ENCODE assay signal across 19 cellular contexts in the genomic region with DNA sequence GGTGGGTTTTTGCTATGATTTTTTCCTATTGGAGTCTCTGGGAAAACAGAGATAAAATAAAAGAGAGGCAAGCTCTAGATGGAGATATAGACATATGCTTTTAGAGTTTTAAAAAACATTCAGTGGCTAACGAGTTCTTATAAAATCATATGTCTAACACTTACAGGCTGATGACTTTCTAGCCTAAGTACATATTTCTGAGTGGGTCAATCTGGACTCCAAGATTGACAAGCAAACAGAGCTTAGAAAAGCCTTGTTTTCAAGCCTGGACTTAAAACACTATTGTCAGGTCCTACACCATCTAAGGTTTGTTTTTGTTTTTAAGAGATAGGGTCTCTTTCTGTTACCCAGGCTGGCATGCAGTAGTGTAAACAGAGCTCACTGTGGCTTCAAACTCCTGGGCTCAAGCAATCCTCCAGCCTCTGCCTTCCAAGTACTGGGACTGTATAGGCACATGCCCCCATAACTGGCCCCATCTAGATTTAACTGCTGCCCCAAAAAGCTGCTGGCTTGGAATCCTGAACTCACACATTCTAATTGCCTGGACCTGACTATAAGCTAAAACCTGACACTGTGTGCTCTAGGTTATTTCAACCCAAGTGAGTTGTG.
DNase-seq lines count a peak whose midpoint lies in the region; ATAC-seq and TF ChIP-seq lines count a peak whose summit lies in the region.
"Had no signal": no experiment of that assay in that cellular context is flagged by ENCODE, and none has a peak within 500 bp of the region (broad histone marks: within the 10 kb centered on the region; RNA-seq: fewer than 3 reads in every experiment).

No MANE protein-coding gene starts in this region.

- H4K12ac ChIP-seq in trophoblast cell (ENCODE audit: low read depth, low read length): no peak overlapping the region

- WGBS in trophoblast cell (ENCODE audit: extremely low coverage, insufficient coverage, insufficient read length): no CpG with 5 or more reads among the region's 1 CpG

- intact Hi-C loops in lower lobe of right lung (cut with DNase I): no loop called here

- no peak overlapping the region for H3K4ac ChIP-seq in trophoblast cell (ENCODE audit: low read depth, low read length)

- H3K27ac Mint-ChIP-seq in activated naive CD8-positive, alpha-beta T cell: peak overlapping the region; percentile 37
- no peak overlapping the region for H3K27ac Mint-ChIP-seq in activated naive CD8-positive, alpha-beta T cell treated with anti-CD3 and anti-CD28 coated beads, Interleukin-2, amount 50 U/mL, for 24 hours
- peak overlapping the region in 7 of 8 donors; percentile 46 to 97 (median 55) for H3K27ac Mint-ChIP-seq in CD8-positive, alpha-beta memory T cell
- H3K27ac Mint-ChIP-seq: GM23338 had no signal

- no peak overlapping the region for H2BK5ac ChIP-seq in trophoblast cell (ENCODE audit: low read depth, low read length, poor library complexity)

- H4K8ac ChIP-seq in trophoblast cell (ENCODE audit: low read depth, low read length): no peak overlapping the region

- H3K4me3 Mint-ChIP-seq in activated naive CD8-positive, alpha-beta T cell: no peak overlapping the region
- H3K4me3 Mint-ChIP-seq in activated naive CD8-positive, alpha-beta T cell treated with anti-CD3 and anti-CD28 coated beads, Interleukin-2, amount 50 U/mL, for 24 hours: no peak overlapping the region
- no peak overlapping the region for H3K4me3 Mint-ChIP-seq in CD8-positive, alpha-beta memory T cell
- H3K4me3 Mint-ChIP-seq: CD14-positive monocyte, GM23338 had no signal

- H3K27me3 Mint-ChIP-seq in activated naive CD8-positive, alpha-beta T cell: no peaks in the 10 kb centered on the region
- H3K27me3 Mint-ChIP-seq in activated naive CD8-positive, alpha-beta T cell treated with anti-CD3 and anti-CD28 coated beads, Interleukin-2, amount 50 U/mL, for 24 hours: no peaks in the 10 kb centered on the region
- no peaks in the 10 kb centered on the region for H3K27me3 Mint-ChIP-seq in CD8-positive, alpha-beta memory T cell

- no peak for DNase-seq in activated naive CD8-positive, alpha-beta T cell treated with anti-CD3 and anti-CD28 coated beads, Interleukin-2, amount 50 U/mL, for 24 hours
- DNase-seq in CD8-positive, alpha-beta memory T cell: no peak
- DNase-seq in lower lobe of right lung (no peak), trophoblast cell (no peak), NCI-H187 (lab: John Stamatoyannopoulos, UW) (no peak)
- no peak for DNase-seq in activated naive CD4-positive, alpha-beta T cell treated with Interleukin-2 at 50 U/mL for 16 hours
- DNase-seq: DMS153, NCI-H1105 treated with DMSO at 0.1 percent for 48 hours, NCI-H2081, NCI-H2171, NCI-H345, NCI-H526, Peyer's patch, SJCRH30 had no signal

- no peaks in the 10 kb centered on the region for H3K9me3 Mint-ChIP-seq in activated naive CD8-positive, alpha-beta T cell (ENCODE audit: low read depth)
- no peaks in the 10 kb centered on the region for H3K9me3 Mint-ChIP-seq in activated naive CD8-positive, alpha-beta T cell treated with anti-CD3 and anti-CD28 coated beads, Interleukin-2, amount 50 U/mL, for 24 hours
- H3K9me3 Mint-ChIP-seq in CD8-positive, alpha-beta memory T cell: no peaks in the 10 kb centered on the region
- H3K9me3 Mint-ChIP-seq: CD14-positive monocyte, GM23338 had no signal

- no peak overlapping the region for H2AFZ ChIP-seq in trophoblast cell (ENCODE audit: insufficient read depth, low read length, poor library complexity)
- H2AFZ ChIP-seq: GM23338 had no signal

- no peak for TF ChIP-seq CTCF in lower lobe of right lung (IDR thresholded peaks at IDR 0.05)

- H3K14ac ChIP-seq in trophoblast cell (ENCODE audit: low read length): no peak overlapping the region

- no peak overlapping the region for H4K91ac ChIP-seq in trophoblast cell (ENCODE audit: low read depth, low read length)

- H3K36me3 ChIP-seq in CD8-positive, alpha-beta memory T cell (ENCODE audit: insufficient read depth, low read length): peaks cover 72% of the 10 kb centered on the region
- H3K36me3 ChIP-seq in lower lobe of right lung: peaks cover 98% of the 10 kb centered on the region
- peaks cover 4 to 40% of the 10 kb centered on the region in 2 experiments for H3K36me3 ChIP-seq in trophoblast cell (ENCODE audit: control insufficient read depth in 1 of 2, insufficient read depth in 2 of 2, low read length in 2 of 2)

- no peak overlapping the region for H3K4me3 ChIP-seq in CD8-positive, alpha-beta memory T cell (ENCODE audit: low read length)
- H3K4me3 ChIP-seq in lower lobe of right lung: no peak overlapping the region
- H3K4me3 ChIP-seq in trophoblast cell (ENCODE audit: low read depth, low read length): no peak overlapping the region
- H3K4me3 ChIP-seq: GM23338, Peyer's patch, SJCRH30 had no signal

- H3K4me1 Mint-ChIP-seq in activated naive CD8-positive, alpha-beta T cell (ENCODE audit: low read depth): no peaks in the 10 kb centered on the region
- no peaks in the 10 kb centered on the region for H3K4me1 Mint-ChIP-seq in activated naive CD8-positive, alpha-beta T cell treated with anti-CD3 and anti-CD28 coated beads, Interleukin-2, amount 50 U/mL, for 24 hours
- H3K4me1 Mint-ChIP-seq in CD8-positive, alpha-beta memory T cell: no peaks in the 10 kb centered on the region
- H3K4me1 Mint-ChIP-seq: CD14-positive monocyte, GM23338 had no signal

- no peaks in the 10 kb centered on the region for H3K36me3 Mint-ChIP-seq in activated naive CD8-positive, alpha-beta T cell
- peaks cover 8% of the 10 kb centered on the region for H3K36me3 Mint-ChIP-seq in activated naive CD8-positive, alpha-beta T cell treated with anti-CD3 and anti-CD28 coated beads, Interleukin-2, amount 50 U/mL, for 24 hours (ENCODE audit: low read depth)
- H3K36me3 Mint-ChIP-seq in CD8-positive, alpha-beta memory T cell: peaks cover 0 to 55% (median 17%) of the 10 kb centered on the region in 3 donors

- H3K18ac ChIP-seq in trophoblast cell (ENCODE audit: low read length): no peak overlapping the region

- no peaks in the 10 kb centered on the region for H3K4me1 ChIP-seq in CD8-positive, alpha-beta memory T cell (ENCODE audit: insufficient read depth, low read length)
- no peaks in the 10 kb centered on the region for H3K4me1 ChIP-seq in lower lobe of right lung
- H3K4me1 ChIP-seq in trophoblast cell (ENCODE audit: control insufficient read depth in 1 of 2, insufficient read depth in 2 of 2, low read length in 2 of 2): no peaks in the 10 kb centered on the region
- H3K4me1 ChIP-seq: Peyer's patch, SJCRH30 had no signal

- H3K79me2 ChIP-seq in trophoblast cell (ENCODE audit: control insufficient read depth, insufficient read depth, low read length, poor library complexity): no peaks in the 10 kb centered on the region

- H2BK12ac ChIP-seq in trophoblast cell (ENCODE audit: low read length): no peak overlapping the region

- H3K4me2 ChIP-seq in trophoblast cell (ENCODE audit: low read length): no peak overlapping the region
- H3K4me2 ChIP-seq: GM23338 had no signal

- H3K9me3 ChIP-seq in CD8-positive, alpha-beta memory T cell (ENCODE audit: low read length): no peaks in the 10 kb centered on the region
- H3K9me3 ChIP-seq in lower lobe of right lung (no peaks in the 10 kb centered on the region), trophoblast cell (ENCODE audit: insufficient read depth, low read depth, low read length) (no peaks in the 10 kb centered on the region)
- H3K9me3 ChIP-seq: Peyer's patch, SJCRH30 had no signal

- no peak overlapping the region for H3K27ac ChIP-seq in CD8-positive, alpha-beta memory T cell (ENCODE audit: low read depth, low read length)
- H3K27ac ChIP-seq in lower lobe of right lung: no peak overlapping the region
- no peak overlapping the region for H3K27ac ChIP-seq in trophoblast cell (ENCODE audit: low read depth, low read length)
- H3K27ac ChIP-seq: Peyer's patch, SJCRH30 had no signal

- H3K9ac ChIP-seq in trophoblast cell (ENCODE audit: low read length): peak overlapping the region; percentile 40

- no peaks in the 10 kb centered on the region for H3K79me1 ChIP-seq in trophoblast cell (ENCODE audit: low read length)

- no peak overlapping the region for H3K23ac ChIP-seq in trophoblast cell (ENCODE audit: low read length)

- POLR2A ChIA-PET in CD8-positive, alpha-beta memory T cell (lab: Charles Lee): no interaction called here

- H3K27me3 ChIP-seq in CD8-positive, alpha-beta memory T cell (ENCODE audit: insufficient read depth, low read length, poor library complexity, severe bottlenecking): no peaks in the 10 kb centered on the region
- H3K27me3 ChIP-seq in lower lobe of right lung (ENCODE audit: low read depth) (no peaks in the 10 kb centered on the region), trophoblast cell (ENCODE audit: insufficient read depth, low read length) (no peaks in the 10 kb centered on the region)
- H3K27me3 ChIP-seq: Peyer's patch, SJCRH30 had no signal

- H2AK5ac ChIP-seq in trophoblast cell (ENCODE audit: low read length): no peak overlapping the region

- no peak for ATAC-seq in activated naive CD8-positive, alpha-beta T cell treated with anti-CD3 and anti-CD28 coated beads, Interleukin-2, amount 50 U/mL, for 24 hours
- ATAC-seq in lower lobe of right lung (peak; percentile 15 to 74), HG03571 (IDR thresholded peaks at IDR 0.05; ENCODE audit: unreplicated experiment) (no peak)
- ATAC-seq: GM23338, HCT116 had no signal

- H2BK120ac ChIP-seq in trophoblast cell (ENCODE audit: insufficient read depth, low read length, poor library complexity): no peak overlapping the region

- CTCF ChIA-PET in CD8-positive, alpha-beta memory T cell (lab: Charles Lee): interaction anchor here (0.9 to 1.6 kb wide), 5 partner anchors 10 to 327 kb away, joined by 3 to 4 read pairs (median 3); no protein-coding TSS in a partner anchor

Comparison
In these comparisons a context has a peak if more than half of its experiments do, and no peak if none do; other contexts are left out.
1. ATAC-seq: peak in lower lobe of right lung (2 of 2); none in activated naive CD8-positive, alpha-beta T cell treated with anti-CD3 and anti-CD28 coated beads, Interleukin-2, amount 50 U/mL, for 24 hours (single experiment) and HG03571 (single experiment).